ENCODE assay signal across 11 cellular contexts in the genomic region with DNA sequence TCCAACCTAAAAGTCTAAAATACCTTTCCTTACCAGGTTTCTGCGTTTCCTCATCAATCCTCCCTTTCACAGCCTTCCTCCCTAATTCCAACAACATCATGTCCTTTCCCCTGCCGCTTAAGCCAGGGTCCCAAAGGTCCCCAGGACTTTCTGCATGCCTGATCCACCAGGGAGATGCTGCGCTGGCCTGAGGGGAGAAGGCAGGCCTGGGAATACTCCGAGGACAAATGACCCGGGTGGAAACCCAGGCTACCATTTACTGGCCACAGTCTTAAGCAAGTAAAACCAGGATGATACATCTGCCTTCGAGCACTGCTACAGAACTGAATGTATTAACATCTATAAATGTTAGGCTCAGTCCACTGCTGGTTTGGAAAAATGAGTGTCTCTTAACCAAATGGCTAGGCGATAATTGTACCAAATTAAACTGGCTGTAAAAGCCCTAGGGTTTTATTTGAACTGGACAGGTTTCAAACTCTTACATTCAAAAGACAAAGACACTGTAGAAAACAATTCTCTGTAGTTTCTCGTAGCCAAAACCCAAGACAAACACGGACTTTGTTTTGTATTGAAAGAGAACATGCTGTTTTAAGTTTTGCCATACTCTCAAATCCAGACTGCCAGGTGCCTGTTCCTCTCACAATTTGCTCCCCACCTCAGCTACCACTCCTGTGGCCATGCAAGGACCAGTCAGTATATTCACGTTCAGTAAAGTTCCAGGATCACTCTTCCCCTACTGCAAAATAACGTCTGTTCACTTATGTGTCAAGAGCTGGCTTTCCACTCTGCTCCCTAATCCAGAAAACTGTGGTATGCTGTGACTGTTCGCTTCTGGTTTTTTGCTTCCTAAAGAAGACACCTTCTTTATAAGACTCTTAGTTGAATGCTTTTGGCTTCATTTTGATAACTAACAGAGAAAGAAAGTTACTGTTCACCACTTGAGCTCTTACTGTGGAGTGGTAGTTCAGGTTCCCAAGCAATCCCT. TPM values are rescaled to one million over a fixed set of nuclear protein-coding genes. Genes with fewer than 3 reads are reported as not detected.
DNase-seq lines count a peak whose midpoint lies in the region; ATAC-seq and TF ChIP-seq lines count a peak whose summit lies in the region.
"Had no signal": no experiment of that assay in that cellular context is flagged by ENCODE, and none has a peak within 500 bp of the region (broad histone marks: within the 10 kb centered on the region; RNA-seq: fewer than 3 reads in every experiment).

No MANE protein-coding gene starts in this region.

- H3K4me3 Mint-ChIP-seq in brain = peak overlapping the region; percentile 3 to 66 (median 41)

- H3K9me3 Mint-ChIP-seq in brain = no peaks in the 10 kb centered on the region

- H3K27me3 ChIP-seq in suprapubic skin = no peaks in the 10 kb centered on the region

- H3K36me3 ChIP-seq in suprapubic skin = peaks cover 18% of the 10 kb centered on the region

- H3K27ac ChIP-seq in suprapubic skin = peak overlapping the region; percentile 79

- DNase-seq in NCI-H1092 (lab: John Stamatoyannopoulos, UW) (peak; percentile 3), left lobe of liver (ENCODE audit: low spot score) (no peak), suprapubic skin (ENCODE audit: low spot score in 2 of 2) (no peak), MV-4-11 (lab: John Stamatoyannopoulos, UW) (no peak), NCI-H345 treated with DMSO at 0.1 percent for 48 hours (lab: John Stamatoyannopoulos, UW; ENCODE audit: unreplicated experiment) (no peak), DMS153 treated with DMSO at 0.1 percent for 48 hours (lab: John Stamatoyannopoulos, UW; ENCODE audit: unreplicated experiment) (no peak)
- DNase-seq: activated effector memory CD4-positive, alpha-beta T cell treated with anti-CD3 and anti-CD28 coated beads, Interleukin-2, amount 50 U/mL, for 16 hours; NCI-H2029 treated with DMSO at 0.1 percent for 48 hours had no signal

- H3K9me3 ChIP-seq in suprapubic skin = no peaks in the 10 kb centered on the region
- H3K9me3 ChIP-seq: psoas muscle had no signal

- TF ChIP-seq EP300 in suprapubic skin (IDR thresholded peaks at IDR 0.05) = no peak

- H3K4me1 Mint-ChIP-seq in brain = peaks cover 79% of the 10 kb centered on the region

- H3K4me1 ChIP-seq in suprapubic skin = peaks cover 70% of the 10 kb centered on the region

- H3K36me3 Mint-ChIP-seq in brain = peaks cover 35% of the 10 kb centered on the region

- H3K27me3 Mint-ChIP-seq in brain = no peaks in the 10 kb centered on the region

- ATAC-seq in left lobe of liver (peak; percentile 47), GM19351 (IDR thresholded peaks at IDR 0.05; ENCODE audit: unreplicated experiment) (no peak)

- no peak for TF ChIP-seq POLR2A in suprapubic skin (IDR thresholded peaks at IDR 0.05)

- WGBS in suprapubic skin = 53% methylated on average over 12 of the region's 12 CpGs

- H3K27ac Mint-ChIP-seq in brain = peak overlapping the region; percentile 49 to 98 (median 89)

- TF ChIP-seq CTCF in brain (conservative IDR thresholded peaks at IDR 0.05) (no peak), suprapubic skin (IDR thresholded peaks at IDR 0.05) (no peak)

- H3K4me3 ChIP-seq in suprapubic skin = peak overlapping the region; percentile 4
- H3K4me3 ChIP-seq: psoas muscle had no signal

RNA-seq across cellular contexts. Expression of gene FSCN1, which starts 43.1 kb away (rescaled TPM):
- 221 TPM for polyA plus RNA-seq in brain (ENCODE audit: insufficient read depth, low read depth, low replicate concordance)
- total RNA-seq in left lobe of liver (13.9 TPM), suprapubic skin (10 to 100 TPM; 63.0 to 88.9 (median 73.2) TPM)
